ENCODE assay signal across 30 cellular contexts in the genomic region with DNA sequence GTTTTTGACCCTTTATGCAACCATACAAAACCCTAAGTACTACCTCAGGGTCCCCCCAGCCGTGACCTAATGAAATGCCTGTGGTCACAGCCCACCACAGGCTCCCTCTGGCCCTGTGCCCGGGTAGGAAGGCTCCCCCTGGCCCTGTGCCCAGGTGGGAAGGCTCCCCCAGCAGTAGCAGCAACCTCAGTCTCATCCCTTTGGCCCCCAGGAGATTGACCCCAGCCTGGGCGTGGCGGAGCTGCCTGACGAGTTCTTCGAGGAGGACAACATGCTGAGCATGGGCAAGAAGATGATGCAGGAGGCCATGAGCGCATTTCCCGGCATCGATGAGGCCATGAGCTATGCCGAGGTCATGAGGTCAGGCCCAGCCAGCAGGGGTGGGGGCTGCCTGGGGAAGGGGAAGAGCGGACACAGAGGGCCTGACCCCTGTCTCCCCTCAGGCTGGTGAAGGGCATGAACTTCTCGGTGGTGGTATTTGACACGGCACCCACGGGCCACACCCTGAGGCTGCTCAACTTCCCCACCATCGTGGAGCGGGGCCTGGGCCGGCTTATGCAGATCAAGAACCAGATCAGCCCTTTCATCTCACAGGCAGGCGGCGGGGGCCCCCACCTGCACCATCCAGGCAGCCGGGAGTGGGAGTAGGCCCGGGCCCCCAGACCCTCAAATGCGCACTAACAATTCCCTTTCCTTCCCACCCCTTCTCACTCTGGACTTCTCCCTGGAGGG. TPM values are rescaled to one million over a fixed set of nuclear protein-coding genes. Genes with fewer than 3 reads are reported as not detected.
DNase-seq lines count a peak whose midpoint lies in the region; ATAC-seq lines count a peak whose summit lies in the region.
"Had no signal": no experiment of that assay in that cellular context is flagged by ENCODE, and none has a peak within 500 bp of the region (broad histone marks: within the 10 kb centered on the region; RNA-seq: fewer than 3 reads in every experiment).

No MANE protein-coding gene starts in this region.

- H3K14ac ChIP-seq in trophoblast cell (ENCODE audit: low read length), result no peak overlapping the region

- no peak overlapping the region for H2AK5ac ChIP-seq in trophoblast cell (ENCODE audit: low read length)

- H2BK5ac ChIP-seq in trophoblast cell (ENCODE audit: low read depth, low read length, poor library complexity), result no peak overlapping the region

- H4K12ac ChIP-seq in trophoblast cell (ENCODE audit: low read depth, low read length), result no peak overlapping the region

- H4K91ac ChIP-seq in trophoblast cell (ENCODE audit: low read depth, low read length), result no peak overlapping the region

- H3K4ac ChIP-seq in trophoblast cell (ENCODE audit: low read depth, low read length), result no peak overlapping the region

- no peak overlapping the region for H2AFZ ChIP-seq in trophoblast cell (ENCODE audit: insufficient read depth, low read length, poor library complexity)

- WGBS in trophoblast cell (ENCODE audit: extremely low coverage, insufficient coverage, insufficient read length), result no CpG with 5 or more reads among the region's 22 CpGs

- H3K9me3 ChIP-seq in trophoblast cell (ENCODE audit: insufficient read depth, low read depth, low read length), result peaks cover 6% of the 10 kb centered on the region
- H3K9me3 ChIP-seq: neutrophil, suprapubic skin had no signal

- H3K27me3 ChIP-seq in trophoblast cell (ENCODE audit: insufficient read depth, low read length), result no peaks in the 10 kb centered on the region
- H3K27me3 ChIP-seq: suprapubic skin, uterus had no signal

- H2BK12ac ChIP-seq in trophoblast cell (ENCODE audit: low read length), result no peak overlapping the region

- no peak overlapping the region for H3K27ac ChIP-seq in trophoblast cell (ENCODE audit: low read depth, low read length)
- H3K27ac ChIP-seq: neutrophil, suprapubic skin, uterus had no signal

- H3K4me3 ChIP-seq in trophoblast cell (ENCODE audit: low read depth, low read length), result no peak overlapping the region
- H3K4me3 ChIP-seq: suprapubic skin, uterus had no signal

- H3K18ac ChIP-seq in trophoblast cell (ENCODE audit: low read length), result no peak overlapping the region

- DNase-seq in DMS79 treated with DMSO at 0.1 percent for 48 hours (lab: John Stamatoyannopoulos, UW), result peak; percentile 84
- DNase-seq in LHCN-M2 (ENCODE audit: low read depth), result peak; percentile 46
- peak; percentile 76 for DNase-seq in brain pericyte (ENCODE audit: low read depth, low spot score)
- peak in 1 of 2 donors; percentile 35 for DNase-seq in trophoblast cell
- no peak for DNase-seq in SW 1271 (lab: John Stamatoyannopoulos, UW)
- no peak for DNase-seq in cardiac septum (ENCODE audit: low spot score)
- DNase-seq in ureter (ENCODE audit: low spot score), result no peak
- DNase-seq: activated CD4-positive, alpha-beta T cell treated with anti-CD3 and anti-CD28 coated beads for 1 hour; activated CD8-positive, alpha-beta memory T cell treated with anti-CD3 and anti-CD28 coated beads for 24 hours; activated naive CD4-positive, alpha-beta T cell treated with Interleukin-2 at 50 U/mL for 16 hours; activated T-cell treated with anti-CD3 and anti-CD28 coated beads, Interleukin-2, amount 50 U/mL, for 72 hours; amniotic stem cell; CD4-positive, alpha-beta T cell; GF-D8; KBM-7; mammary epithelial cell; NCI-H1417 treated with DMSO at 0.1 percent for 48 hours; NCI-H446; Right ventricle myocardium superior; stimulated activated CD4-positive, alpha-beta T cell treated with anti-CD3 and anti-CD28 coated beads, Interleukin-1b, Interleukin-23, amount 100 ng/mL, for 48 hours; T-cell; uterus had no signal

- H3K79me2 ChIP-seq in trophoblast cell (ENCODE audit: control insufficient read depth, insufficient read depth, low read length, poor library complexity), result no peaks in the 10 kb centered on the region

- H4K8ac ChIP-seq in trophoblast cell (ENCODE audit: low read depth, low read length), result no peak overlapping the region

- H3K9ac ChIP-seq in trophoblast cell (ENCODE audit: low read length), result peak overlapping the region; percentile 24

- H3K4me2 ChIP-seq in trophoblast cell (ENCODE audit: low read length), result no peak overlapping the region

- peak overlapping the region; percentile 35 for H2BK120ac ChIP-seq in trophoblast cell (ENCODE audit: insufficient read depth, low read length, poor library complexity)

- no peak for ATAC-seq in HG02870 (IDR thresholded peaks at IDR 0.05; ENCODE audit: unreplicated experiment)
- ATAC-seq: activated T-cell treated with anti-CD3 and anti-CD28 coated beads, Interleukin-2, amount 50 U/mL, for 72 hours; T-cell had no signal

- no peaks in the 10 kb centered on the region for H3K79me1 ChIP-seq in trophoblast cell (ENCODE audit: low read length)

- no peak overlapping the region for H3K23ac ChIP-seq in trophoblast cell (ENCODE audit: low read length)

- H3K4me1 ChIP-seq in trophoblast cell (ENCODE audit: control insufficient read depth in 1 of 2, insufficient read depth in 2 of 2, low read length in 2 of 2), result peaks cover 2 to 7% of the 10 kb centered on the region in 2 experiments
- H3K4me1 ChIP-seq: uterus had no signal

- peaks cover 39 to 47% of the 10 kb centered on the region in 2 experiments for H3K36me3 ChIP-seq in trophoblast cell (ENCODE audit: control insufficient read depth in 1 of 2, insufficient read depth in 2 of 2, low read length in 2 of 2)
- H3K36me3 ChIP-seq: uterus had no signal

- intact Hi-C loops in cardiac septum (cut with DNase I), result no loop called here

RNA-seq across cellular contexts. Expression of a gene that starts 6.3 kb away (rescaled TPM):
- 0.45 and 0.98 TPM in 2 replicates for total RNA-seq in LHCN-M2 (2014; rRNA removed)
- polyA plus RNA-seq in LHCN-M2 (2012), result 0.16 TPM
- 0.01 and 0.04 TPM in 2 replicates for polyA plus RNA-seq in trophoblast cell (2013)
- total RNA-seq in cardiac septum, result not detected
- total RNA-seq in ureter, result not detected
- total RNA-seq: activated T-cell treated with anti-CD3 and anti-CD28 coated beads, Interleukin-2, amount 50 U/mL, for 72 hours; CD4-positive, alpha-beta T cell; dermis microvascular lymphatic vessel endothelial cell; endothelial cell of umbilical vein; OCI-LY7; pulmonary artery endothelial cell; Right ventricle myocardium superior; skeletal muscle tissue had no signal
- polyA plus RNA-seq: endothelial cell of umbilical vein had no signal

RNA-seq across cellular contexts. Expression of a gene that starts 8.0 kb away (rescaled TPM):
- total RNA-seq in LHCN-M2 (2014; rRNA removed) (136 and 155 TPM in 2 replicates), cardiac septum (58.4 TPM), ureter (55.6 TPM)
- polyA plus RNA-seq in LHCN-M2 (2012), result 211 TPM
- polyA plus RNA-seq in trophoblast cell (2013), result 54.8 and 55.0 TPM in 2 replicates

RNA-seq across cellular contexts. Expression of a gene that starts 10.8 kb away (rescaled TPM):
- total RNA-seq in LHCN-M2 (2014; rRNA removed) (372 and 446 TPM in 2 replicates), cardiac septum (111 TPM), ureter (132 TPM)
- polyA plus RNA-seq in LHCN-M2 (2012), result 262 TPM
- polyA plus RNA-seq in trophoblast cell (2013), result 232 and 239 TPM in 2 replicates

RNA-seq across cellular contexts. Expression of a gene that starts 21.6 kb away (rescaled TPM):
- total RNA-seq in LHCN-M2 (2014; rRNA removed) (41.0 and 56.0 TPM in 2 replicates), cardiac septum (50.4 TPM), ureter (111 TPM)
- 34.6 TPM for polyA plus RNA-seq in LHCN-M2 (2012)
- polyA plus RNA-seq in trophoblast cell (2013), result 29.5 and 30.4 TPM in 2 replicates

RNA-seq across cellular contexts. Expression of a gene that starts 30.0 kb away (rescaled TPM):
- total RNA-seq in LHCN-M2 (2014; rRNA removed), result 15.2 and 20.3 TPM in 2 replicates
- 16.9 TPM for polyA plus RNA-seq in LHCN-M2 (2012)
- polyA plus RNA-seq in trophoblast cell (2013), result 28.7 and 30.7 TPM in 2 replicates
- 101 TPM for total RNA-seq in cardiac septum
- 79.0 TPM for total RNA-seq in ureter

Comparison
In these comparisons a context has a peak if more than half of its experiments do, and no peak if none do; other contexts are left out.
1. DNase-seq: peak in DMS79 treated with DMSO at 0.1 percent for 48 hours (single experiment), LHCN-M2 (single experiment) and brain pericyte (single experiment); none in SW 1271 (0 of 2), cardiac septum (single experiment) and ureter (single experiment).